ENCODE assay signal across 14 cellular contexts in genomic region chr12:19030180-19030579, GRCh38.
A peak's percentile ranks its signal among the peaks of the same experiment; 100 is the strongest.
DNase-seq lines count a peak whose midpoint lies in the region; ATAC-seq and TF ChIP-seq lines count a peak whose summit lies in the region.
"Had no signal": no experiment of that assay in that cellular context is flagged by ENCODE, and none has a peak within 500 bp of the region (broad histone marks: within the 10 kb centered on the region; RNA-seq: fewer than 3 reads in every experiment).

No MANE protein-coding gene starts in this region.

- H3K27ac Mint-ChIP-seq in osteocyte (ENCODE audit: unreplicated experiment) = peak overlapping the region; percentile 91

- H3K9me2 ChIP-seq in HCT116 (ENCODE audit: insufficient read depth) = no peaks in the 10 kb centered on the region

- ATAC-seq in HCT116 = no peak
- ATAC-seq in GM21367 (IDR thresholded peaks at IDR 0.05; ENCODE audit: unreplicated experiment) = no peak
- ATAC-seq: Panc1 had no signal

- H3K79me2 ChIP-seq in HCT116 (ENCODE audit: insufficient read depth, low read length) = no peaks in the 10 kb centered on the region

- TF ChIP-seq CTCF in HCT116 (IDR thresholded peaks at IDR 0.05 in 2 of 3, conservative IDR thresholded peaks at IDR 0.05 in 1 of 3; ENCODE audit: borderline replicate concordance in 1 of 3, insufficient read depth in 1 of 3, low read depth in 2 of 3, low read length in 2 of 3) = no peak
- TF ChIP-seq CTCF in RWPE1 (conservative IDR thresholded peaks at IDR 0.05; ENCODE audit: low read depth) = no peak
- no peak for TF ChIP-seq CTCF in epithelial cell of esophagus (IDR thresholded peaks at IDR 0.05; ENCODE audit: insufficient read depth, low read depth, low read length, missing control alignments)
- no peak for TF ChIP-seq CTCF in osteocyte (IDR thresholded peaks at IDR 0.05)
- no peak for TF ChIP-seq CTCF in suprapubic skin (IDR thresholded peaks at IDR 0.05)

- H3K27me3 Mint-ChIP-seq in osteocyte (ENCODE audit: unreplicated experiment) = no peaks in the 10 kb centered on the region

- H3K4me3 ChIP-seq in HCT116 (replicated peaks in 1 of 2; ENCODE audit: low read depth in 1 of 2, low read length in 2 of 2) (no peak overlapping the region), epithelial cell of esophagus (ENCODE audit: low read length) (no peak overlapping the region), suprapubic skin (no peak overlapping the region)

- peak overlapping the region; percentile 53 for H3K4me2 ChIP-seq in HCT116 (ENCODE audit: low read length)

- POLR2A ChIA-PET in HCT116 (lab: Charles Lee) (no interaction called here), RWPE1 (lab: Yijun Ruan, JAX; ENCODE audit: low non-redundant PET) (no interaction called here)

- no peak overlapping the region for H3K27ac ChIP-seq in HCT116 (ENCODE audit: low read depth, low read length)
- H3K27ac ChIP-seq in RWPE1 = no peak overlapping the region
- no peak overlapping the region for H3K27ac ChIP-seq in suprapubic skin

- no peak for TF ChIP-seq EP300 in suprapubic skin (IDR thresholded peaks at IDR 0.05)

- DNase-seq in HCT116 (ENCODE audit: low read depth, low spot score) (no peak), RWPE1 (ENCODE audit: low spot score) (peak; percentile 3), epithelial cell of esophagus (ENCODE audit: low read depth) (peak; percentile 21), osteocyte (ENCODE audit: extremely low spot score, unreplicated experiment) (no peak), suprapubic skin (ENCODE audit: low spot score in 2 of 2) (no peak)
- no peak for DNase-seq in stimulated activated CD4-positive, alpha-beta T cell treated with anti-CD3 and anti-CD28 coated beads, Interleukin-4, amount 100 ng/mL, for 24 hours
- DNase-seq: C1 segment of cervical spinal cord, H7, MM.1S, NCI-H1105 treated with DMSO at 0.1 percent for 48 hours, NCI-H187, SHP77 treated with DMSO at 0.1 percent for 48 hours had no signal

- H3K9me3 ChIP-seq in HCT116 (ENCODE audit: control insufficient read depth in 1 of 2, insufficient read depth in 1 of 2, low read depth in 1 of 2, low read length in 2 of 2) = peaks cover 3 to 7% of the 10 kb centered on the region in 2 experiments; a peak in 1 of 4 replicates
- H3K9me3 ChIP-seq in suprapubic skin = no peaks in the 10 kb centered on the region

- no TSS peak for BruUV-seq in HCT116 (replicated peaks; lab: Mats Ljungman, UMichigan)

- peaks cover 10% of the 10 kb centered on the region for H3K9me3 Mint-ChIP-seq in osteocyte (ENCODE audit: unreplicated experiment)

- peaks cover 9 to 18% of the 10 kb centered on the region in 2 experiments for H3K4me1 ChIP-seq in HCT116 (ENCODE audit: control insufficient read depth in 1 of 2, insufficient read depth in 2 of 2, low read length in 2 of 2)
- no peaks in the 10 kb centered on the region for H3K4me1 ChIP-seq in suprapubic skin

- no peak for TF ChIP-seq POLR2A in HCT116 (IDR thresholded peaks at IDR 0.05; ENCODE audit: borderline replicate concordance, extremely low read depth, insufficient read depth, insufficient read length)
- TF ChIP-seq POLR2A in suprapubic skin (IDR thresholded peaks at IDR 0.05) = no peak

- 69% methylated on average over 4 of the region's 4 CpGs for WGBS in suprapubic skin

- peak overlapping the region; percentile 79 for H2AFZ ChIP-seq in HCT116 (ENCODE audit: low read depth, low read length, poor library complexity, severe bottlenecking)

- H3K4me3 Mint-ChIP-seq in osteocyte (ENCODE audit: unreplicated experiment) = no peak overlapping the region

- TF ChIP-seq RAD21 in HCT116 (IDR thresholded peaks at IDR 0.05; ENCODE audit: low read depth) = no peak

- peaks cover 41% of the 10 kb centered on the region for H3K4me1 Mint-ChIP-seq in osteocyte (ENCODE audit: unreplicated experiment)

- no peaks in the 10 kb centered on the region for H3K36me3 ChIP-seq in HCT116 (ENCODE audit: control insufficient read depth in 1 of 2, insufficient read depth in 2 of 2, low read length in 2 of 2)
- H3K36me3 ChIP-seq in suprapubic skin = no peaks in the 10 kb centered on the region

- CTCF ChIA-PET in HCT116 (lab: Charles Lee) = no interaction called here
- CTCF ChIA-PET in RWPE1 (lab: Yijun Ruan, JAX) = interaction anchor here (0.6 kb wide), 1 partner anchor 128 kb away, joined by 3 read pairs; no protein-coding TSS in a partner anchor

- intact Hi-C loops in HCT116 (cut with micrococcal nuclease) = no loop called here

- H4K20me1 ChIP-seq in HCT116 (ENCODE audit: insufficient read depth) = no peaks in the 10 kb centered on the region

- no peak overlapping the region for H3K9ac ChIP-seq in HCT116 (ENCODE audit: low read length)

- H3K27me3 ChIP-seq in HCT116 (ENCODE audit: insufficient read depth, low read length) (no peaks in the 10 kb centered on the region), suprapubic skin (no peaks in the 10 kb centered on the region)

- RAD21 ChIA-PET in HCT116 (lab: Charles Lee; ENCODE audit: low non-redundant PET in 1 of 2, low total read pairs in 2 of 2, uncharacterized antibody in 2 of 2, unreplicated experiment in 2 of 2) = no interaction called here

- H3K36me3 Mint-ChIP-seq in osteocyte (ENCODE audit: unreplicated experiment) = no peaks in the 10 kb centered on the region

TF ChIP-seq in HCT116, 20 proteins besides CTCF, POLR2A, EP300 and RAD21:
- TF ChIP-seq ATF3 (IDR thresholded peaks at IDR 0.05) = no peak
- no peak for TF ChIP-seq YY1 (IDR thresholded peaks at IDR 0.05; ENCODE audit: extremely low read depth, insufficient replicate concordance, low read depth, low read length)
- TF ChIP-seq POLR2AphosphoS5 (IDR thresholded peaks at IDR 0.05; ENCODE audit: low read depth, low read length) = no peak
- TF ChIP-seq EZH2phosphoT487 (IDR thresholded peaks at IDR 0.05; ENCODE audit: borderline replicate concordance) = no peak
- no peak for TF ChIP-seq CBX3 (IDR thresholded peaks at IDR 0.05; ENCODE audit: low read depth)
- TF ChIP-seq, protein P1, sequence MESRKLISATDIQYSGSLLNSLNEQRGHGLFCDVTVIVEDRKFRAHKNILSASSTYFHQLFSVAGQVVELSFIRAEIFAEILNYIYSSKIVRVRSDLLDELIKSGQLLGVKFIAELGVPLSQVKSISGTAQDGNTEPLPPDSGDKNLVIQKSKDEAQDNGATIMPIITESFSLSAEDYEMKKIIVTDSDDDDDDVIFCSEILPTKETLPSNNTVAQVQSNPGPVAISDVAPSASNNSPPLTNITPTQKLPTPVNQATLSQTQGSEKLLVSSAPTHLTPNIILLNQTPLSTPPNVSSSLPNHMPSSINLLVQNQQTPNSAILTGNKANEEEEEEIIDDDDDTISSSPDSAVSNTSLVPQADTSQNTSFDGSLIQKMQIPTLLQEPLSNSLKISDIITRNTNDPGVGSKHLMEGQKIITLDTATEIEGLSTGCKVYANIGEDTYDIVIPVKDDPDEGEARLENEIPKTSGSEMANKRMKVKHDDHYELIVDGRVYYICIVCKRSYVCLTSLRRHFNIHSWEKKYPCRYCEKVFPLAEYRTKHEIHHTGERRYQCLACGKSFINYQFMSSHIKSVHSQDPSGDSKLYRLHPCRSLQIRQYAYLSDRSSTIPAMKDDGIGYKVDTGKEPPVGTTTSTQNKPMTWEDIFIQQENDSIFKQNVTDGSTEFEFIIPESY (IDR thresholded peaks at IDR 0.05; ENCODE audit: extremely low read depth, insufficient replicate concordance, low read length) = no peak
- no peak for TF ChIP-seq FOSL1 (IDR thresholded peaks at IDR 0.05; ENCODE audit: low read depth)
- TF ChIP-seq EZH2 (IDR thresholded peaks at IDR 0.05) = no peak
- no peak for TF ChIP-seq ELF1 (IDR thresholded peaks at IDR 0.05; ENCODE audit: borderline replicate concordance, low read depth)
- TF ChIP-seq CEBPB (IDR thresholded peaks at IDR 0.05; ENCODE audit: low read depth) = no peak
- no peak for TF ChIP-seq TCF7L2 (IDR thresholded peaks at IDR 0.05; ENCODE audit: borderline replicate concordance, extremely low read depth, insufficient read depth, insufficient read length)
- no peak for TF ChIP-seq EGR1 (IDR thresholded peaks at IDR 0.05; ENCODE audit: low read depth)
- TF ChIP-seq ZNF274 (IDR thresholded peaks at IDR 0.05; ENCODE audit: low read depth, low read length) = no peak
- no peak for TF ChIP-seq SIN3A (IDR thresholded peaks at IDR 0.05; ENCODE audit: low read depth)
- no peak for TF ChIP-seq ZFX (IDR thresholded peaks at IDR 0.05)
- TF ChIP-seq JUND (IDR thresholded peaks at IDR 0.05) = no peak
- TF ChIP-seq, protein P2, sequence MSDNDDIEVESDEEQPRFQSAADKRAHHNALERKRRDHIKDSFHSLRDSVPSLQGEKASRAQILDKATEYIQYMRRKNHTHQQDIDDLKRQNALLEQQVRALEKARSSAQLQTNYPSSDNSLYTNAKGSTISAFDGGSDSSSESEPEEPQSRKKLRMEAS (IDR thresholded peaks at IDR 0.05) = no peak

Comparison
In these comparisons a context has a peak if more than half of its experiments do, and no peak if none do; other contexts are left out.
1. DNase-seq: peak in RWPE1 (single experiment) and epithelial cell of esophagus (single experiment); none in HCT116 (single experiment), osteocyte (single experiment), stimulated activated CD4-positive, alpha-beta T cell treated with anti-CD3 and anti-CD28 coated beads, Interleukin-4, amount 100 ng/mL, for 24 hours (single experiment) and suprapubic skin (0 of 2).